Comparison of ENCODE assay signal across 14 cellular contexts in genomic region chr6:83308833-83309232, GRCh38.
DNase-seq lines count a peak whose midpoint lies in the region; ATAC-seq and TF ChIP-seq lines count a peak whose summit lies in the region.
"Had no signal": no experiment of that assay in that cellular context is flagged by ENCODE, and none has a peak within 500 bp of the region (broad histone marks: within the 10 kb centered on the region; RNA-seq: fewer than 3 reads in every experiment).

No MANE protein-coding gene starts in this region.

- H3K36me3 ChIP-seq in CD4-positive, alpha-beta memory T cell (ENCODE audit: insufficient read depth, low read length), result no peaks in the 10 kb centered on the region
- H3K36me3 ChIP-seq in IMR-90 (ENCODE audit: control insufficient read depth, insufficient read depth, low read length) (0 out of 2 replicates have a peak, but pooled peaks cover 2% of the 10 kb centered on the region), mesodermal cell (ENCODE audit: control insufficient read depth, insufficient read depth, low read length) (no peaks in the 10 kb centered on the region), gastrocnemius medialis (no peaks in the 10 kb centered on the region)

- H2AFZ ChIP-seq in IMR-90 (replicated peaks; ENCODE audit: low read length, poor library complexity), result no peak overlapping the region

- TF ChIP-seq RAD21 in IMR-90 (IDR thresholded peaks at IDR 0.05; ENCODE audit: low read length), result no peak

- TF ChIP-seq POLR2A in IMR-90 (IDR thresholded peaks at IDR 0.05; ENCODE audit: low read depth, low read length), result no peak
- no peak for TF ChIP-seq POLR2A in gastrocnemius medialis (IDR thresholded peaks at IDR 0.05)

- H3K4me1 Mint-ChIP-seq in CD4-positive, alpha-beta memory T cell, result peaks cover 0 to 5% (median 3%) of the 10 kb centered on the region in 4 donors
- H3K4me1 Mint-ChIP-seq in central memory CD8-positive, alpha-beta T cell, result no peaks in the 10 kb centered on the region

- H3K36me3 Mint-ChIP-seq in CD4-positive, alpha-beta memory T cell, result no peaks in the 10 kb centered on the region
- no peaks in the 10 kb centered on the region for H3K36me3 Mint-ChIP-seq in central memory CD8-positive, alpha-beta T cell (ENCODE audit: insufficient read depth)

- no peak overlapping the region for H3K27ac ChIP-seq in CD4-positive, alpha-beta memory T cell (ENCODE audit: low read depth, low read length)
- H3K27ac ChIP-seq in IMR-90 (ENCODE audit: insufficient read depth, low read length) (no peak overlapping the region), mesodermal cell (ENCODE audit: low read depth, low read length, severe bottlenecking) (peak overlapping the region; percentile 25), gastrocnemius medialis (no peak overlapping the region)

- POLR2A ChIA-PET in CD4-positive, alpha-beta memory T cell (lab: Charles Lee; ENCODE audit: partially characterized antibody), result no interaction called here
- POLR2A ChIA-PET in IMR-90 (lab: Charles Lee; ENCODE audit: unreplicated experiment), result no interaction called here

- H3K9ac ChIP-seq in IMR-90 (ENCODE audit: low read depth, low read length), result no peak overlapping the region

- peak overlapping the region in 3 of 7 donors; percentile 2 to 36 (median 4) for H3K27ac Mint-ChIP-seq in CD4-positive, alpha-beta memory T cell
- peak overlapping the region; percentile 11 for H3K27ac Mint-ChIP-seq in central memory CD8-positive, alpha-beta T cell (ENCODE audit: low read depth)

- no peak overlapping the region for H3K14ac ChIP-seq in IMR-90 (replicated peaks; ENCODE audit: low read depth, low read length)

- no peak overlapping the region for H2AK5ac ChIP-seq in IMR-90 (ENCODE audit: low read depth, low read length)

- in situ Hi-C loops in IMR-90 (cut with MboI; ENCODE audit: low sequenced_read_pairs), result no loop called here
- in situ Hi-C loops in gastrocnemius medialis (cut with MboI; ENCODE audit: low sequenced_read_pairs in 4 of 4), result no loop called here

- DNase-seq in CD4-positive, alpha-beta memory T cell, result peak; percentile 0 to 39 (median 10)
- DNase-seq in IMR-90 (no peak), epidermal melanocyte (ENCODE audit: insufficient read length, low spot score) (no peak), gastrocnemius medialis (no peak), Ammon's horn (ENCODE audit: low spot score) (no peak)
- no peak for DNase-seq in central memory CD8-positive, alpha-beta T cell (ENCODE audit: low spot score in 2 of 2)
- DNase-seq: GDM1, H7, NCI-H1694 treated with DMSO at 0.1 percent for 48 hours, NCI-H510A treated with DMSO at 0.1 percent for 48 hours, RPMI8226, SIG-M5 had no signal

- no TSS peak for BruUV-seq in IMR-90 (replicated peaks; lab: Mats Ljungman, UMichigan)

- no peak for TF ChIP-seq CTCF in IMR-90 (conservative IDR thresholded peaks at IDR 0.05; ENCODE audit: low read depth, low read length)
- TF ChIP-seq CTCF in gastrocnemius medialis (IDR thresholded peaks at IDR 0.05 in 4 of 5, conservative IDR thresholded peaks at IDR 0.05 in 1 of 5), result no peak

- ATAC-seq in IMR-90 (ENCODE audit: low read depth) (no peak), gastrocnemius medialis (no peak), esophagus mucosa (no peak)
- ATAC-seq in central memory CD8-positive, alpha-beta T cell (replicated peaks; ENCODE audit: extremely low read depth, poor library complexity, severe bottlenecking), result peak; percentile 43

- peak overlapping the region; percentile 47; the same call in 1 of the 2 replicates for H3K18ac ChIP-seq in IMR-90 (ENCODE audit: low read depth, low read length)

- H3K4ac ChIP-seq in IMR-90 (ENCODE audit: low read depth, low read length), result no peak overlapping the region

- CTCF ChIA-PET in CD4-positive, alpha-beta memory T cell (lab: Charles Lee; ENCODE audit: partially characterized antibody), result interaction anchor here (1.1 kb wide), 1 partner anchor 12 kb away, joined by 3 read pairs; no protein-coding TSS in a partner anchor
- CTCF ChIA-PET in IMR-90 (lab: Yijun Ruan, JAX), result no interaction called here

- H3K4me3 Mint-ChIP-seq in CD4-positive, alpha-beta memory T cell, result peak overlapping the region in 1 of 8 donors; percentile 2
- H3K4me3 Mint-ChIP-seq in central memory CD8-positive, alpha-beta T cell, result no peak overlapping the region

- H3K4me2 ChIP-seq in IMR-90 (ENCODE audit: low read depth, low read length), result no peak overlapping the region

- no peak overlapping the region for H2BK20ac ChIP-seq in IMR-90 (ENCODE audit: low read depth, low read length)

- H3K23ac ChIP-seq in IMR-90 (ENCODE audit: low read depth, low read length), result no peak overlapping the region; the same call in 1 of the 2 replicates

- H3K9me3 Mint-ChIP-seq in CD4-positive, alpha-beta memory T cell, result peaks cover 0 to 2% (median 0%) of the 10 kb centered on the region in 8 donors
- H3K9me3 Mint-ChIP-seq in central memory CD8-positive, alpha-beta T cell, result no peaks in the 10 kb centered on the region

- dilution Hi-C loops in IMR-90 (cut with HindIII; ENCODE audit: low sequenced_read_pairs, unreplicated experiment), result no loop called here

- H4K20me1 ChIP-seq in IMR-90 (ENCODE audit: insufficient read depth, low read length), result no peaks in the 10 kb centered on the region

- H2BK120ac ChIP-seq in IMR-90 (ENCODE audit: low read depth, low read length), result no peak overlapping the region

- H4K5ac ChIP-seq in IMR-90 (ENCODE audit: low read depth, low read length), result no peak overlapping the region

- H2BK5ac ChIP-seq in IMR-90 (ENCODE audit: low read depth, low read length, poor library complexity, severe bottlenecking), result no peak overlapping the region

- no peaks in the 10 kb centered on the region for H3K9me1 ChIP-seq in IMR-90 (ENCODE audit: insufficient read depth, low read length)

- no peaks in the 10 kb centered on the region for H3K27me3 ChIP-seq in CD4-positive, alpha-beta memory T cell (ENCODE audit: insufficient read depth, low read length)
- H3K27me3 ChIP-seq in IMR-90 (ENCODE audit: control insufficient read depth, insufficient read depth, low read length) (no peaks in the 10 kb centered on the region), gastrocnemius medialis (no peaks in the 10 kb centered on the region)

- no peak overlapping the region for H3K56ac ChIP-seq in IMR-90 (ENCODE audit: extremely low read depth, insufficient read depth, low read length)

- H4K91ac ChIP-seq in IMR-90 (ENCODE audit: insufficient read depth, low read depth, low read length), result no peak overlapping the region

- H3K79me1 ChIP-seq in IMR-90 (ENCODE audit: low read depth in 1 of 2, low read length in 2 of 2), result peaks cover 0 to 7% of the 10 kb centered on the region in 2 experiments; a peak in 2 of 4 replicates

- H4K8ac ChIP-seq in IMR-90 (ENCODE audit: low read depth in 2 of 2, low read length in 2 of 2), result no peak overlapping the region

- H2AK9ac ChIP-seq in IMR-90 (replicated peaks; ENCODE audit: low read depth, low read length, poor library complexity), result no peak overlapping the region

- no peak overlapping the region for H2BK15ac ChIP-seq in IMR-90 (ENCODE audit: low read depth, low read length)

- H3K4me1 ChIP-seq in CD4-positive, alpha-beta memory T cell (ENCODE audit: insufficient read depth, low read length), result no peaks in the 10 kb centered on the region
- H3K4me1 ChIP-seq in IMR-90 (ENCODE audit: control insufficient read depth, insufficient read depth, low read length) (peaks cover 5% of the 10 kb centered on the region; the same call in 1 of the 2 replicates), mesodermal cell (ENCODE audit: control insufficient read depth, insufficient read depth, low read length, poor library complexity, severe bottlenecking) (peaks cover 16% of the 10 kb centered on the region), gastrocnemius medialis (peaks cover 0 to 3% of the 10 kb centered on the region in 2 donors)

- intact Hi-C loops in CD4-positive, alpha-beta memory T cell (cut with micrococcal nuclease), result no loop called here
- intact Hi-C loops in IMR-90 (cut with micrococcal nuclease) (no loop called here), gastrocnemius medialis (cut with DNase I; ENCODE audit: low total_unique reads) (no loop called here)

- peaks cover 0 to 8% of the 10 kb centered on the region in 2 donors for H3K27me3 Mint-ChIP-seq in CD4-positive, alpha-beta memory T cell
- peaks cover 18% of the 10 kb centered on the region for H3K27me3 Mint-ChIP-seq in central memory CD8-positive, alpha-beta T cell

- H3K9me3 ChIP-seq in CD4-positive, alpha-beta memory T cell (ENCODE audit: control insufficient read depth in 1 of 2, low read length in 2 of 2), result no peaks in the 10 kb centered on the region
- H3K9me3 ChIP-seq in IMR-90 (ENCODE audit: control insufficient read depth, insufficient read depth, low read length), result no peaks in the 10 kb centered on the region
- H3K9me3 ChIP-seq in mesodermal cell (ENCODE audit: control insufficient read depth, low read length), result no peaks in the 10 kb centered on the region
- no peaks in the 10 kb centered on the region for H3K9me3 ChIP-seq in gastrocnemius medialis

- H3K4me3 ChIP-seq in CD4-positive, alpha-beta memory T cell (ENCODE audit: low read length in 2 of 2), result no peak overlapping the region
- H3K4me3 ChIP-seq in IMR-90 (ENCODE audit: insufficient read depth, low read depth, low read length) (no peak overlapping the region), mesodermal cell (ENCODE audit: extremely low read depth, insufficient read depth, low read length, poor library complexity, severe bottlenecking) (no peak overlapping the region), gastrocnemius medialis (no peak overlapping the region)

TF ChIP-seq in IMR-90, 13 proteins besides CTCF, POLR2A, EP300 and RAD21 (continues in another document):
- TF ChIP-seq MAZ (IDR thresholded peaks at IDR 0.05; ENCODE audit: borderline replicate concordance, low read depth, low read length), result no peak
- TF ChIP-seq MXI1 (IDR thresholded peaks at IDR 0.05; ENCODE audit: borderline replicate concordance, low read depth, low read length), result no peak
- TF ChIP-seq FOS (IDR thresholded peaks at IDR 0.05; ENCODE audit: low read depth, low read length), result no peak
- no peak for TF ChIP-seq SMC3 (IDR thresholded peaks at IDR 0.05; ENCODE audit: low read depth, low read length)
- no peak for TF ChIP-seq RFX5 (IDR thresholded peaks at IDR 0.05; ENCODE audit: low read depth, low read length)
- no peak for TF ChIP-seq USF2 (IDR thresholded peaks at IDR 0.05; ENCODE audit: low read depth, low read length)
- no peak for TF ChIP-seq RCOR1 (IDR thresholded peaks at IDR 0.05; ENCODE audit: insufficient replicate concordance, low read length)

Comparison
In these comparisons a context has a peak if more than half of its experiments do, and no peak if none do; other contexts are left out.
1. DNase-seq: peak in CD4-positive, alpha-beta memory T cell (5 of 5); none in IMR-90 (single experiment), central memory CD8-positive, alpha-beta T cell (0 of 2), epidermal melanocyte (single experiment), gastrocnemius medialis (0 of 2) and Ammon's horn (single experiment).